In genomic region chr9:65676389-65676788, GRCh38 we compare ENCODE assay signal across 8 cellular contexts. TPM values are rescaled to one million over a fixed set of nuclear protein-coding genes. Genes with fewer than 3 reads are reported as not detected.
DNase-seq lines count a peak whose midpoint lies in the region; ATAC-seq and TF ChIP-seq lines count a peak whose summit lies in the region.
"Not testable (repeated sequence)": the region's sequence is repeated elsewhere in the genome, so short reads cannot be mapped to it uniquely, and the experiment has no call there.

No MANE protein-coding gene starts in this region.

- H3K27me3 Mint-ChIP-seq in activated naive CD8-positive, alpha-beta T cell; effector memory CD8-positive, alpha-beta T cell: not testable (repeated sequence)

- H3K27ac Mint-ChIP-seq in activated naive CD8-positive, alpha-beta T cell: peak overlapping the region; percentile 41
- peak overlapping the region; percentile 69 to 78 for H3K27ac Mint-ChIP-seq in effector memory CD8-positive, alpha-beta T cell

- H3K9me3 ChIP-seq in right lobe of liver, sigmoid colon, transverse colon: not testable (repeated sequence)

- H3K4me3 ChIP-seq in GM06990 (replicated peaks; ENCODE audit: low read depth, low read length): peak overlapping the region; percentile 62
- peak overlapping the region; percentile 57 for H3K4me3 ChIP-seq in NB4 (ENCODE audit: low read depth, low read length)
- peak overlapping the region in 2 of 3 donors; percentile 32 to 46 for H3K4me3 ChIP-seq in right lobe of liver
- H3K4me3 ChIP-seq in sigmoid colon: not testable (repeated sequence)
- H3K4me3 ChIP-seq in transverse colon: peak overlapping the region in 2 of 4 donors; percentile 12 to 37

- not testable (repeated sequence) for H3K36me3 Mint-ChIP-seq in activated naive CD8-positive, alpha-beta T cell
- H3K36me3 Mint-ChIP-seq in effector memory CD8-positive, alpha-beta T cell (ENCODE audit: insufficient read depth): peaks cover 16% of the 10 kb centered on the region

- H3K27ac ChIP-seq in right lobe of liver (peak overlapping the region in 2 of 3 donors; percentile 37 to 47), sigmoid colon (peak overlapping the region; percentile 35 to 72 (median 50)), transverse colon (peak overlapping the region; percentile 58 to 76 (median 72))

- not testable (repeated sequence) for H3K4me1 ChIP-seq in right lobe of liver, sigmoid colon, transverse colon

- ATAC-seq in effector memory CD8-positive, alpha-beta T cell (replicated peaks): not testable (repeated sequence)
- ATAC-seq in right lobe of liver: peak; percentile 33 to 70 (median 50)

- WGBS in right lobe of liver (ENCODE audit: insufficient coverage, low coverage, low lambda C conversion rate, missing lambda C conversion rate): 4% methylated on average over 4 of the region's 11 CpGs
- 0 to 2% methylated on average over 6 of the region's 11 CpGs for WGBS in sigmoid colon, 2 donors
- 0% methylated on average over 6 of the region's 11 CpGs; no CpG with 5 or more reads in 1 of the 2 donors for WGBS in transverse colon (ENCODE audit: low coverage in 1 of 2), 2 donors

- peak overlapping the region; percentile 85 for H3K4me3 Mint-ChIP-seq in activated naive CD8-positive, alpha-beta T cell
- H3K4me3 Mint-ChIP-seq in effector memory CD8-positive, alpha-beta T cell: peak overlapping the region; percentile 44 to 54

- intact Hi-C loops in right lobe of liver (cut with DNase I); sigmoid colon (cut with DNase I); transverse colon (cut with DNase I; ENCODE audit: low total_unique reads): not testable (repeated sequence)

- in situ Hi-C loops in transverse colon (cut with MboI; ENCODE audit: low pct_ligation_motif_present in 1 of 4, low pct_unique_long_range_greater_than_20kb in 1 of 4, low sequenced_read_pairs in 3 of 4): not testable (repeated sequence)

- DNase-seq in GM06990 (ENCODE audit: extremely low read depth, insufficient read length); NB4 (ENCODE audit: low read depth): not testable (repeated sequence)
- DNase-seq in activated CD4-positive, alpha-beta T cell treated with anti-CD3 and anti-CD28 coated beads for 48 hours: peak; percentile 37
- peak in 1 of 3 experiments; percentile 17 for DNase-seq in effector memory CD8-positive, alpha-beta T cell
- DNase-seq in right lobe of liver: peak; percentile 36 to 62 (median 51)
- peak; percentile 50 for DNase-seq in sigmoid colon
- DNase-seq in transverse colon: peak; percentile 72

- H3K36me3 ChIP-seq in GM06990 (ENCODE audit: control insufficient read depth, insufficient read depth, low read length); right lobe of liver; sigmoid colon; transverse colon: not testable (repeated sequence)

- not testable (repeated sequence) for H3K27me3 ChIP-seq in GM06990 (replicated peaks; ENCODE audit: control insufficient read depth, insufficient read depth, low read length); right lobe of liver; sigmoid colon; transverse colon

- H3K9me3 Mint-ChIP-seq in activated naive CD8-positive, alpha-beta T cell (ENCODE audit: low read depth); effector memory CD8-positive, alpha-beta T cell: not testable (repeated sequence)

- TF ChIP-seq POLR2A in NB4 (IDR thresholded peaks at IDR 0.05; ENCODE audit: extremely low read depth, insufficient read length); sigmoid colon (IDR thresholded peaks at IDR 0.05): not testable (repeated sequence)
- TF ChIP-seq POLR2A in right lobe of liver (IDR thresholded peaks at IDR 0.05): peak; percentile 29
- peak; percentile 37 for TF ChIP-seq POLR2A in transverse colon (IDR thresholded peaks at IDR 0.05)

- not testable (repeated sequence) for TF ChIP-seq CTCF in GM06990 (IDR thresholded peaks at IDR 0.05; ENCODE audit: insufficient read depth, low read length, poor library complexity, severe bottlenecking); NB4 (IDR thresholded peaks at IDR 0.05; ENCODE audit: low read depth, low read length); right lobe of liver (IDR thresholded peaks at IDR 0.05); sigmoid colon (IDR thresholded peaks at IDR 0.05); transverse colon (IDR thresholded peaks at IDR 0.05)

- not testable (repeated sequence) for TF ChIP-seq EP300 in sigmoid colon (IDR thresholded peaks at IDR 0.05); transverse colon (IDR thresholded peaks at IDR 0.05; ENCODE audit: low read depth)

- H3K4me1 Mint-ChIP-seq in activated naive CD8-positive, alpha-beta T cell (ENCODE audit: low read depth); effector memory CD8-positive, alpha-beta T cell (ENCODE audit: low read depth in 2 of 2): not testable (repeated sequence)

RNA-seq across cellular contexts. Expression of gene ZNG1E, which starts 0.7 kb away (rescaled TPM):
- total RNA-seq in right lobe of liver (10 to 100 TPM; 25.3 to 70.1 (median 36.2) TPM), sigmoid colon (10 to 100 TPM; 24.6 to 38.5 (median 29.5) TPM), transverse colon (10 to 100 TPM; 26.9 to 86.7 (median 46.5) TPM)
- 10 to 100 TPM; 16.8 to 36.8 (median 34.9) TPM for polyA plus RNA-seq in sigmoid colon
